In genomic region chrX:85941275-85941674, GRCh38 we compare ENCODE assay signal across 17 cellular contexts.
DNase-seq lines count a peak whose midpoint lies in the region; ATAC-seq, FAIRE-seq and TF ChIP-seq lines count a peak whose summit lies in the region.
"Had no signal": no experiment of that assay in that cellular context is flagged by ENCODE, and none has a peak within 500 bp of the region (broad histone marks: within the 10 kb centered on the region; RNA-seq: fewer than 3 reads in every experiment).

No MANE protein-coding gene starts in this region.

- 69% methylated on average over 1 of the region's 1 CpG for WGBS in esophagus muscularis mucosa

- H3K4me2 ChIP-seq in neural progenitor cell = no peak overlapping the region
- H3K4me2 ChIP-seq: BLaER1 treated with 17β-estradiol and CSF1 and Interleukin-3, amounts not matched to agents 10 nM and 100 nM had no signal

- no peak overlapping the region for H3K4me3 ChIP-seq in bronchial epithelial cell (ENCODE audit: low read depth, low read length)
- H3K4me3 ChIP-seq in esophagus muscularis mucosa = no peak overlapping the region
- no peak overlapping the region for H3K4me3 ChIP-seq in neural progenitor cell
- H3K4me3 ChIP-seq: BLaER1 treated with 17β-estradiol and CSF1 and Interleukin-3, amounts not matched to agents 10 nM and 100 nM; GM23248 had no signal

- no peak for TF ChIP-seq POLR2A in esophagus muscularis mucosa (IDR thresholded peaks at IDR 0.05; ENCODE audit: low read depth)

- no peaks in the 10 kb centered on the region for H3K4me1 Mint-ChIP-seq in CD4-positive, alpha-beta T cell (ENCODE audit: low read depth)
- H3K4me1 Mint-ChIP-seq in neural progenitor cell = no peaks in the 10 kb centered on the region

- no peak overlapping the region for H2AFZ ChIP-seq in neural progenitor cell (replicated peaks)
- H2AFZ ChIP-seq: GM23248 had no signal

- no peak for TF ChIP-seq EP300 in esophagus muscularis mucosa (IDR thresholded peaks at IDR 0.05)

- in situ Hi-C loops in ACHN (cut with HindIII; ENCODE audit: low pct_ligation_motif_present, low pct_unique_long_range_greater_than_20kb, low sequenced_read_pairs) = no loop called here

- TF ChIP-seq CTCF in RWPE1 (conservative IDR thresholded peaks at IDR 0.05; ENCODE audit: low read depth) (no peak), bronchial epithelial cell (IDR thresholded peaks at IDR 0.05; ENCODE audit: insufficient read depth, low read length, severe bottlenecking) (no peak), esophagus muscularis mucosa (IDR thresholded peaks at IDR 0.05) (no peak), neural progenitor cell (IDR thresholded peaks at IDR 0.05) (no peak)
- no peak for TF ChIP-seq CTCF in CD4-positive, alpha-beta T cell (IDR thresholded peaks at IDR 0.05)

- intact Hi-C loops in esophagus muscularis mucosa (cut with DNase I) = no loop called here
- intact Hi-C loops in CD4-positive, alpha-beta T cell (cut with DNase I, micrococcal nuclease) = no loop called here

- H3K9ac ChIP-seq in neural progenitor cell = no peak overlapping the region
- H3K9ac ChIP-seq: BLaER1 treated with 17β-estradiol and CSF1 and Interleukin-3, amounts not matched to agents 10 nM and 100 nM; GM23248 had no signal

- no peak overlapping the region for H3K4me3 Mint-ChIP-seq in CD4-positive, alpha-beta T cell
- H3K4me3 Mint-ChIP-seq in neural progenitor cell = no peak overlapping the region
- H3K4me3 Mint-ChIP-seq: CD4-positive, CD25-positive, alpha-beta regulatory T cell had no signal

- no peak for ATAC-seq in CD4-positive, alpha-beta T cell (ENCODE audit: poor library complexity)

- no peak for FAIRE-seq in bronchial epithelial cell (lab: Jason Lieb, UNC)
- FAIRE-seq: H54 had no signal

- no peaks in the 10 kb centered on the region for H3K9me3 Mint-ChIP-seq in CD4-positive, alpha-beta T cell
- H3K9me3 Mint-ChIP-seq in neural progenitor cell = peaks cover 15% of the 10 kb centered on the region

- H3K27ac Mint-ChIP-seq in CD4-positive, alpha-beta T cell = no peak overlapping the region
- H3K27ac Mint-ChIP-seq in neural progenitor cell = no peak overlapping the region
- H3K27ac Mint-ChIP-seq: CD4-positive, CD25-positive, alpha-beta regulatory T cell had no signal

- H3K27me3 Mint-ChIP-seq in CD4-positive, alpha-beta T cell = no peaks in the 10 kb centered on the region
- no peaks in the 10 kb centered on the region for H3K27me3 Mint-ChIP-seq in neural progenitor cell (ENCODE audit: insufficient read depth, low read depth)
- H3K27me3 Mint-ChIP-seq: CD4-positive, CD25-positive, alpha-beta regulatory T cell had no signal

- no peaks in the 10 kb centered on the region for H3K4me1 ChIP-seq in esophagus muscularis mucosa
- H3K4me1 ChIP-seq in neural progenitor cell = no peaks in the 10 kb centered on the region

- H3K27me3 ChIP-seq in bronchial epithelial cell (ENCODE audit: control insufficient read depth, insufficient read depth, low read length) (no peaks in the 10 kb centered on the region), esophagus muscularis mucosa (no peaks in the 10 kb centered on the region), neural progenitor cell (no peaks in the 10 kb centered on the region)
- H3K27me3 ChIP-seq in CD4-positive, alpha-beta T cell (ENCODE audit: control insufficient read depth, insufficient read depth, low read length) = no peaks in the 10 kb centered on the region

- H3K36me3 Mint-ChIP-seq in CD4-positive, alpha-beta T cell (ENCODE audit: low read depth) = peaks cover 40% of the 10 kb centered on the region
- H3K36me3 Mint-ChIP-seq in neural progenitor cell = peaks cover 18% of the 10 kb centered on the region

- POLR2A ChIA-PET in RWPE1 (lab: Yijun Ruan, JAX; ENCODE audit: low non-redundant PET) = no interaction called here
- POLR2A ChIA-PET in CD4-positive, alpha-beta T cell (lab: Charles Lee) = no interaction called here

- H3F3A ChIP-seq in neural progenitor cell (ENCODE audit: low read depth) = no peaks in the 10 kb centered on the region

- H3K27ac ChIP-seq in RWPE1 (no peak overlapping the region), esophagus muscularis mucosa (replicated peaks in 1 of 4) (no peak overlapping the region), neural progenitor cell (no peak overlapping the region)
- H3K27ac ChIP-seq in CD4-positive, alpha-beta T cell (ENCODE audit: low read depth, low read length) = no peak overlapping the region
- H3K27ac ChIP-seq: 22Rv1; BLaER1 treated with 17β-estradiol and CSF1 and Interleukin-3, amounts not matched to agents 10 nM and 100 nM; GM23248 had no signal

- H4K20me1 ChIP-seq in neural progenitor cell (ENCODE audit: low read depth) = no peaks in the 10 kb centered on the region

- no peaks in the 10 kb centered on the region for H3K79me2 ChIP-seq in neural progenitor cell (ENCODE audit: low read depth)

- H3K9me3 ChIP-seq in esophagus muscularis mucosa (peaks cover 0 to 6% (median 3%) of the 10 kb centered on the region in 4 donors), neural progenitor cell (ENCODE audit: low read depth) (peaks cover 6% of the 10 kb centered on the region)
- H3K9me3 ChIP-seq in CD4-positive, alpha-beta T cell (ENCODE audit: control insufficient read depth, low read length) = peaks cover 7% of the 10 kb centered on the region

- H3K36me3 ChIP-seq in bronchial epithelial cell (ENCODE audit: control insufficient read depth, insufficient read depth, low read length) = no peaks in the 10 kb centered on the region
- peaks cover 0 to 14% (median under 1%) of the 10 kb centered on the region in 4 donors for H3K36me3 ChIP-seq in esophagus muscularis mucosa
- no peaks in the 10 kb centered on the region for H3K36me3 ChIP-seq in neural progenitor cell

- CTCF ChIA-PET in RWPE1 (lab: Yijun Ruan, JAX) = no interaction called here
- CTCF ChIA-PET in CD4-positive, alpha-beta T cell (lab: Charles Lee) = no interaction called here

- DNase-seq in ACHN (peak; percentile 0), RWPE1 (ENCODE audit: low spot score) (peak; percentile 8), bronchial epithelial cell (ENCODE audit: low read depth) (peak; percentile 12), kidney glomerular epithelial cell (lab: John Stamatoyannopoulos, UW) (peak; percentile 0), COLO829 (ENCODE audit: low spot score) (no peak), esophagus muscularis mucosa (ENCODE audit: extremely low spot score) (no peak), neural progenitor cell (ENCODE audit: low spot score) (no peak)
- DNase-seq in CD4-positive, alpha-beta T cell = no peak
- DNase-seq: CD4-positive, CD25-positive, alpha-beta regulatory T cell; DMS79; GDM1; GM23248; IMR-90; KBM-7 had no signal

Comparison
In these comparisons a context has a peak if more than half of its experiments do, and no peak if none do; other contexts are left out.
1. DNase-seq: peak in ACHN (single experiment), RWPE1 (single experiment), bronchial epithelial cell (single experiment) and kidney glomerular epithelial cell (single experiment); none in COLO829 (single experiment), esophagus muscularis mucosa (single experiment), CD4-positive, alpha-beta T cell (0 of 10) and neural progenitor cell (single experiment).